In the genomic region with DNA sequence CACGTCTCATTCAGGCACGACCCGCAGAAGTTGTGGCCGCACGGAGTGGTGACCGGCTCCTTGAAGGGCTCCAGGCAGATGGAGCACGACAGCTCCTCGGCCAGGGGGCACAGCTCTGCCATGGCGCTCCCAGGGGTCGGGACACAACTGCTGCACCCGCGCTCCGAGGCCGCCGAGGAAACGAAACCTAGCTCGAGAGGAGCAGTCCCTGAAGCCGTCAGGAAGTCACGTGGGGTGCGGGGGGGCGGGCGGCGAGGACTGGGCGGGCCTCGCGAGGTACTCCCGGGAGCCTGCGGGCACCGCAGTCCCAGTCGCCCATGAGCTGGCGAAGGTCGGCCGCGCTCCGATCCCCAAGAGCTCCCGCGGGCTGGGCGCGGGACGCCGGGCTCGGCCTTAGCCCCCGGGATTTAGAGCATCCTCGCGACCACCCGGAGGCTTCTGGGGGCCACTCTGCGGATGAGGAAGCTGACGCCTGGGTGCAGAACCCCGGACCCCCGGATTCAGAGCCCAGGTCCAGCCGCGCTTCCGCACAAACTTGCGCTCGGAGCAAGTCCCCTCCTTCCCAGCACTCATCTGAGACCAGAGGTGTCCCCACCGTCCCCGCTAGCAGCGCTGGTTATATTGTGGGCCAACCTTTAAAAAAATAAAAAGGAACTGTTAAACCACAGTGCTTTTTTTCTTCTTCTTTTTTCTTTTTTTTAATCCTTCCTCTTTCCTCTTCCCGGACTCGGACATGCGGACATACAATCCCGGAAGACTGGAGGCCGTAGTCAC, we compare ENCODE assay signal across 8 cellular contexts. TPM values are rescaled to one million over a fixed set of nuclear protein-coding genes. Genes with fewer than 3 reads are reported as not detected.
DNase-seq lines count a peak whose midpoint lies in the region; ATAC-seq and TF ChIP-seq lines count a peak whose summit lies in the region.

A gene with protein sequence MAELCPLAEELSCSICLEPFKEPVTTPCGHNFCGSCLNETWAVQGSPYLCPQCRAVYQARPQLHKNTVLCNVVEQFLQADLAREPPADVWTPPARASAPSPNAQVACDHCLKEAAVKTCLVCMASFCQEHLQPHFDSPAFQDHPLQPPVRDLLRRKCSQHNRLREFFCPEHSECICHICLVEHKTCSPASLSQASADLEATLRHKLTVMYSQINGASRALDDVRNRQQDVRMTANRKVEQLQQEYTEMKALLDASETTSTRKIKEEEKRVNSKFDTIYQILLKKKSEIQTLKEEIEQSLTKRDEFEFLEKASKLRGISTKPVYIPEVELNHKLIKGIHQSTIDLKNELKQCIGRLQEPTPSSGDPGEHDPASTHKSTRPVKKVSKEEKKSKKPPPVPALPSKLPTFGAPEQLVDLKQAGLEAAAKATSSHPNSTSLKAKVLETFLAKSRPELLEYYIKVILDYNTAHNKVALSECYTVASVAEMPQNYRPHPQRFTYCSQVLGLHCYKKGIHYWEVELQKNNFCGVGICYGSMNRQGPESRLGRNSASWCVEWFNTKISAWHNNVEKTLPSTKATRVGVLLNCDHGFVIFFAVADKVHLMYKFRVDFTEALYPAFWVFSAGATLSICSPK (minus strand): TSS at position 183 of the 774 bp plus-strand sequence. CDS start 61 bp downstream, at position 122.

- H3K9me3 ChIP-seq in adipocyte (ENCODE audit: control insufficient read depth, low read length) = no peaks in the 10 kb centered on the region

- peaks cover 5% of the 10 kb centered on the region for H3K9me3 Mint-ChIP-seq in type B pancreatic cell

- H3K27ac Mint-ChIP-seq in type B pancreatic cell = peak within 1 kb of the TSS; percentile 90

- H3K4me1 ChIP-seq in adipocyte (ENCODE audit: control insufficient read depth, insufficient read depth, low read length) = peaks cover 60% of the 10 kb centered on the region

- peak within 1 kb of the TSS; percentile 93 for H3K4me3 Mint-ChIP-seq in type B pancreatic cell

- peaks cover 25% of the 10 kb centered on the region for H3K4me1 Mint-ChIP-seq in type B pancreatic cell (ENCODE audit: unreplicated experiment)

- no peaks in the 10 kb centered on the region for H3K36me3 ChIP-seq in adipocyte (ENCODE audit: control insufficient read depth, insufficient read depth, low read length, severe bottlenecking)

- H3K9ac ChIP-seq in adipocyte (ENCODE audit: low read length) = peak within 1 kb of the TSS; percentile 95

- intact Hi-C loops in cardiac septum (cut with DNase I) = loop anchor here (2.0 kb wide), 1 partner anchor 79 kb away; a partner anchor contains a TSS

- peaks cover 5% of the 10 kb centered on the region for H3K27me3 Mint-ChIP-seq in type B pancreatic cell

- ATAC-seq in HG02759 (IDR thresholded peaks at IDR 0.05; ENCODE audit: unreplicated experiment) = peak; percentile 79

- no peaks in the 10 kb centered on the region for H3K36me3 Mint-ChIP-seq in type B pancreatic cell

- peak; percentile 91 for DNase-seq in NCI-H1436 (lab: John Stamatoyannopoulos, UW)
- DNase-seq in T follicular helper cell (ENCODE audit: low read depth) = peak; percentile 87
- peak; percentile 96 for DNase-seq in adipocyte (ENCODE audit: low read depth)
- peak; percentile 97 for DNase-seq in cardiac septum (ENCODE audit: low spot score)
- peak; percentile 39 for DNase-seq in pons (ENCODE audit: low spot score)
- DNase-seq in type B pancreatic cell (ENCODE audit: extremely low spot score, unreplicated experiment) = peak; percentile 83

- no peaks in the 10 kb centered on the region for H3K27me3 ChIP-seq in adipocyte (replicated peaks; ENCODE audit: control insufficient read depth, insufficient read depth, low read length)

- peak within 1 kb of the TSS; percentile 93 for H3K4me3 ChIP-seq in adipocyte (ENCODE audit: low read length)

- peak; percentile 1 for TF ChIP-seq CTCF in GM12873 (IDR thresholded peaks at IDR 0.05; ENCODE audit: insufficient read depth, low read depth, low read length, missing control alignments)
- TF ChIP-seq CTCF in type B pancreatic cell (conservative IDR thresholded peaks at IDR 0.05) = no peak

RNA-seq across cellular contexts. Expression of the gene that starts here (rescaled TPM):
- total RNA-seq in cardiac septum = 15.2 TPM
- total RNA-seq in type B pancreatic cell (ENCODE audit: low replicate concordance) = 43.4 and 46.7 TPM in 2 replicates

Comparison
In these comparisons a context has a peak if more than half of its experiments do, and no peak if none do; other contexts are left out.
1. Peak in every context shown above with its lines: DNase-seq, ATAC-seq and H3K4me3 ChIP-seq.
2. DNase-seq: peak in every context shown above with its lines; median percentile 97 in cardiac septum; 96 in adipocyte; 91 in NCI-H1436; 87 in T follicular helper cell; 83 in type B pancreatic cell; 39 in pons.